ENCODE assay signal across 18 cellular contexts in genomic region chr11:70881948-70882715, GRCh38.
"Had no signal": no experiment of that assay in that cellular context is flagged by ENCODE, and none has a peak within 500 bp of the region (broad histone marks: within the 10 kb centered on the region; RNA-seq: fewer than 3 reads in every experiment).

No MANE protein-coding gene starts in this region.

- H3K36me3 ChIP-seq: esophagus squamous epithelium, gastroesophageal sphincter, ovary had no signal

- H3K79me2 ChIP-seq: hepatocyte had no signal

- DNase-seq: effector memory CD4-positive, alpha-beta T cell; esophagus squamous epithelium; foreskin fibroblast; kidney glomerular epithelial cell; mammary epithelial cell; naive thymus-derived CD8-positive, alpha-beta T cell; nucleus accumbens; ovary; right cardiac atrium; small intestine; stimulated activated CD4-positive, alpha-beta T cell treated with anti-CD3 and anti-CD28 coated beads, Interleukin-12 subunit alpha, Interleukin-12 subunit beta, amount 100 ng/mL, for 4 hours; stimulated activated naive CD4-positive, alpha-beta T cell had no signal

- H3K4me2 ChIP-seq: hepatocyte had no signal

- H3K4me1 Mint-ChIP-seq: naive thymus-derived CD8-positive, alpha-beta T cell had no signal

- H3K4me3 ChIP-seq: esophagus squamous epithelium, gastroesophageal sphincter, hepatocyte, mucosa of descending colon, ovary had no signal

- H3K9me3 Mint-ChIP-seq: neural crest cell, type B pancreatic cell had no signal

- H3K27me3 Mint-ChIP-seq: type B pancreatic cell had no signal

- FAIRE-seq: small intestine, urothelium cell line had no signal

- H3K4me3 Mint-ChIP-seq: naive thymus-derived CD8-positive, alpha-beta T cell; neural crest cell; type B pancreatic cell had no signal

- H3K36me3 Mint-ChIP-seq: naive thymus-derived CD8-positive, alpha-beta T cell; type B pancreatic cell had no signal

- H3K27ac ChIP-seq: esophagus squamous epithelium, gastroesophageal sphincter, hepatocyte, ovary had no signal

- H3K4me1 ChIP-seq: gastroesophageal sphincter had no signal

- H3K9me3 ChIP-seq: esophagus squamous epithelium, gastroesophageal sphincter, mucosa of descending colon, ovary had no signal

- H3K27ac Mint-ChIP-seq: naive thymus-derived CD8-positive, alpha-beta T cell; type B pancreatic cell had no signal

- H3K27me3 ChIP-seq: esophagus squamous epithelium, gastroesophageal sphincter, hepatocyte, ovary had no signal
